19 cellular contexts compared by ENCODE assay signal in the genomic region with DNA sequence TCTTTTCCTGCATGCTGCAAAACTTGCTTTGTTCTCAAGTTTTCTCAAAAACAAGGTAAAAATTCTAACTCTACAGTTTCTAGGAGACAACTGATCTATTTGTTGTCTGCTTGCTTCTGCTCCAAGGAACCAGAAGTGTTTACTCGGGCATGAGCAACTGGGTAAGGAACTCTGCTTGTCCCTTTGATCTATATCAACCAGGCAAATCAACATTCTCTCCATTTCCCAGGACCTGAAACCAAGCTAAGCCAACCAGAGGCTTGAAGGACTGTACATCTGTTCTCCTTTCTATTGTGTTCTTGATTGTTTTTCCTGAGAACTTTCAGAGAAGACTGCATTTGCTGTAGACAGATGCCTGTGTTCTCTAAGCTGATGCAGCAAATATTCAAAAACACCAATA.
"Had no signal": no experiment of that assay in that cellular context is flagged by ENCODE, and none has a peak within 500 bp of the region (broad histone marks: within the 10 kb centered on the region; RNA-seq: fewer than 3 reads in every experiment).

No MANE protein-coding gene starts in this region.

- H3K36me3 ChIP-seq: MG63 had no signal

- DNase-seq: activated CD4-positive, alpha-beta T cell treated with anti-CD3 and anti-CD28 coated beads for 4 hours; activated CD8-positive, alpha-beta memory T cell treated with anti-CD3 and anti-CD28 coated beads, Interleukin-2, amount 50 U/mL, for 4 hours; activated CD8-positive, alpha-beta T cell treated with anti-CD3 and anti-CD28 coated beads for 36 hours; activated gamma-delta T cell treated with Interleukin-2 at 50 U/mL for 16 hours; activated naive CD4-positive, alpha-beta T cell treated with anti-CD3 and anti-CD28 coated beads, Interleukin-2, amount 50 U/mL, for 16 hours; activated T-cell treated with anti-CD3 and anti-CD28 coated beads, Interleukin-2, amount 50 U/mL, for 72 hours; amniotic stem cell; MG63; MV-4-11; NCI-H1092 treated with DMSO at 0.1 percent for 48 hours; NCI-H1417 treated with DMSO at 0.1 percent for 48 hours; NCI-H1694; NCI-H2029; NCI-H2107; NCI-H510A treated with DMSO at 0.1 percent for 48 hours; SHP77 treated with DMSO at 0.1 percent for 48 hours had no signal

- H3K4me3 Mint-ChIP-seq: activated CD8-positive, alpha-beta T cell treated with anti-CD3 and anti-CD28 coated beads for 36 hours; activated T-cell treated with anti-CD3 and anti-CD28 coated beads, Interleukin-2, amount 50 U/mL, for 72 hours; brain; T-helper 1 cell treated with Interleukin-12 subunit alpha and Interleukin-12 subunit beta and Interleukin-4 antibody, amounts not matched to agents 30 μg/mL and 1 μg/mL, for 36 hours had no signal

- H3K9me3 Mint-ChIP-seq: activated CD8-positive, alpha-beta T cell treated with anti-CD3 and anti-CD28 coated beads for 36 hours; activated T-cell treated with anti-CD3 and anti-CD28 coated beads, Interleukin-2, amount 50 U/mL, for 72 hours; activated T-helper 2 cell treated with anti-CD3 and anti-CD28 coated beads, Interferon-gamma antibody, Interleukin-2, Interleukin-4, amounts not matched to agents 10 μg/mL and 5 μg/mL and 100 μg/mL, durations not matched to agents 14 hours and 24 hours and 36 hours; brain; T-helper 1 cell treated with Interleukin-12 subunit alpha and Interleukin-12 subunit beta and Interleukin-4 antibody, amounts not matched to agents 30 μg/mL and 1 μg/mL, for 36 hours had no signal

- H3K4me3 ChIP-seq: MG63 had no signal

- H3K27me3 ChIP-seq: MG63 had no signal

- H3K9me3 ChIP-seq: MG63 had no signal

- H3K27ac Mint-ChIP-seq: activated CD8-positive, alpha-beta T cell treated with anti-CD3 and anti-CD28 coated beads for 36 hours; activated T-cell treated with anti-CD3 and anti-CD28 coated beads, Interleukin-2, amount 50 U/mL, for 72 hours; activated T-helper 2 cell treated with anti-CD3 and anti-CD28 coated beads, Interferon-gamma antibody, Interleukin-2, Interleukin-4, amounts not matched to agents 10 μg/mL and 5 μg/mL and 100 μg/mL, durations not matched to agents 14 hours and 24 hours and 36 hours; T-helper 1 cell treated with Interleukin-12 subunit alpha and Interleukin-12 subunit beta and Interleukin-4 antibody, amounts not matched to agents 30 μg/mL and 1 μg/mL, for 36 hours had no signal

- H3K36me3 Mint-ChIP-seq: brain had no signal

- H3K27me3 Mint-ChIP-seq: activated CD8-positive, alpha-beta T cell treated with anti-CD3 and anti-CD28 coated beads for 36 hours had no signal
